11 cellular contexts compared by ENCODE assay signal in genomic region chr2:201135396-201135795, GRCh38. TPM values are rescaled to one million over a fixed set of nuclear protein-coding genes. Genes with fewer than 3 reads are reported as not detected.
DNase-seq lines count a peak whose midpoint lies in the region; ATAC-seq and TF ChIP-seq lines count a peak whose summit lies in the region.
"Had no signal": no experiment of that assay in that cellular context is flagged by ENCODE, and none has a peak within 500 bp of the region (broad histone marks: within the 10 kb centered on the region; RNA-seq: fewer than 3 reads in every experiment).

No MANE protein-coding gene starts in this region.

- no peak overlapping the region for H3K4me3 ChIP-seq in right cardiac atrium (ENCODE audit: low read length)
- H3K4me3 ChIP-seq in lower lobe of right lung, result no peak overlapping the region
- H3K4me3 ChIP-seq: cardiac muscle cell, smooth muscle cell had no signal

- in situ Hi-C loops in GM13976 (cut with MboI; ENCODE audit: low sequenced_read_pairs, unreplicated experiment), result no loop called here

- peak overlapping the region; percentile 89 for H3K27ac Mint-ChIP-seq in activated naive CD8-positive, alpha-beta T cell treated with anti-CD3 and anti-CD28 coated beads, Interleukin-2, amount 50 U/mL, for 24 hours

- no peak for ATAC-seq in right cardiac atrium
- no peak for ATAC-seq in left cardiac atrium
- ATAC-seq in activated naive CD8-positive, alpha-beta T cell treated with anti-CD3 and anti-CD28 coated beads, Interleukin-2, amount 50 U/mL, for 24 hours, result peak; percentile 38
- no peak for ATAC-seq in lower lobe of right lung

- peak overlapping the region; percentile 68 for H3K27ac ChIP-seq in right cardiac atrium (ENCODE audit: low read length)
- H3K27ac ChIP-seq in lower lobe of right lung, result peak overlapping the region; percentile 56
- H3K27ac ChIP-seq: cardiac muscle cell had no signal

- intact Hi-C loops in right cardiac atrium (cut with DNase I), result no loop called here
- intact Hi-C loops in left cardiac atrium (cut with DNase I), result no loop called here
- intact Hi-C loops in lower lobe of right lung (cut with DNase I), result no loop called here

- H3K27me3 Mint-ChIP-seq in activated naive CD8-positive, alpha-beta T cell treated with anti-CD3 and anti-CD28 coated beads, Interleukin-2, amount 50 U/mL, for 24 hours, result no peaks in the 10 kb centered on the region

- H3K4me1 Mint-ChIP-seq in activated naive CD8-positive, alpha-beta T cell treated with anti-CD3 and anti-CD28 coated beads, Interleukin-2, amount 50 U/mL, for 24 hours, result peaks cover 67% of the 10 kb centered on the region

- peak overlapping the region; percentile 62 for H3K4me3 Mint-ChIP-seq in activated naive CD8-positive, alpha-beta T cell treated with anti-CD3 and anti-CD28 coated beads, Interleukin-2, amount 50 U/mL, for 24 hours

- H3K4me1 ChIP-seq in right cardiac atrium (ENCODE audit: control insufficient read depth, insufficient read depth, low read length), result peaks cover 19% of the 10 kb centered on the region
- H3K4me1 ChIP-seq in lower lobe of right lung, result peaks cover 87% of the 10 kb centered on the region

- WGBS in right cardiac atrium, result 77% methylated on average over 3 of the region's 3 CpGs

- DNase-seq in right cardiac atrium (no peak), left cardiac atrium (no peak), lower lobe of right lung (no peak), GM13976 (ENCODE audit: low spot score) (no peak), NK-92 (lab: John Stamatoyannopoulos, UW; ENCODE audit: unreplicated experiment) (no peak), NOMO-1 treated with dmso at 0.1 percent for 144 hours (lab: John Stamatoyannopoulos, UW; ENCODE audit: unreplicated experiment) (no peak), inferior parietal cortex (ENCODE audit: extremely low spot score) (no peak)
- DNase-seq in activated naive CD8-positive, alpha-beta T cell treated with anti-CD3 and anti-CD28 coated beads, Interleukin-2, amount 50 U/mL, for 24 hours, result no peak
- DNase-seq: NCI-H1417 had no signal

- TF ChIP-seq CTCF in lower lobe of right lung (IDR thresholded peaks at IDR 0.05), result no peak
- TF ChIP-seq CTCF in GM13976 (IDR thresholded peaks at IDR 0.05; ENCODE audit: borderline replicate concordance, control extremely low read depth, extremely low read depth, insufficient read depth, missing control alignments), result no peak

- H3K9me3 Mint-ChIP-seq in activated naive CD8-positive, alpha-beta T cell treated with anti-CD3 and anti-CD28 coated beads, Interleukin-2, amount 50 U/mL, for 24 hours, result no peaks in the 10 kb centered on the region

- H3K9me3 ChIP-seq in right cardiac atrium (ENCODE audit: control insufficient read depth, low read length) (no peaks in the 10 kb centered on the region), lower lobe of right lung (no peaks in the 10 kb centered on the region)

- H3K36me3 ChIP-seq in lower lobe of right lung, result peaks cover 92% of the 10 kb centered on the region
- H3K36me3 ChIP-seq: cardiac muscle cell had no signal

- H3K36me3 Mint-ChIP-seq in activated naive CD8-positive, alpha-beta T cell treated with anti-CD3 and anti-CD28 coated beads, Interleukin-2, amount 50 U/mL, for 24 hours (ENCODE audit: low read depth), result peaks cover 84% of the 10 kb centered on the region

- H3K27me3 ChIP-seq in right cardiac atrium (ENCODE audit: control insufficient read depth, insufficient read depth) (no peaks in the 10 kb centered on the region), lower lobe of right lung (ENCODE audit: low read depth) (no peaks in the 10 kb centered on the region)
- H3K27me3 ChIP-seq: cardiac muscle cell had no signal

RNA-seq across cellular contexts. Expression of gene CFLAR, which starts 19.4 kb away (rescaled TPM):
- total RNA-seq in right cardiac atrium (100 to 1,000 TPM; 232 to 310 (median 267) TPM), left cardiac atrium (100 to 1,000 TPM; 195 to 255 TPM), lower lobe of right lung (345 TPM)
- 134 TPM for polyA plus RNA-seq in right cardiac atrium

RNA-seq across cellular contexts. Expression of gene CASP10, which starts 47.5 kb away (rescaled TPM):
- 1 to 10 TPM; 5.3 to 6.8 (median 5.8) TPM for total RNA-seq in right cardiac atrium
- 3.6 TPM for polyA plus RNA-seq in right cardiac atrium
- total RNA-seq in left cardiac atrium, result 1 to 10 TPM; 7.1 to 9.9 TPM
- 26.7 TPM for total RNA-seq in lower lobe of right lung
